ENCODE assay signal across 8 cellular contexts in genomic region chr13:78659450-78660110, GRCh38. TPM values are rescaled to one million over a fixed set of nuclear protein-coding genes. Genes with fewer than 3 reads are reported as not detected.
A peak's percentile ranks its signal among the peaks of the same experiment; 100 is the strongest.
DNase-seq lines count a peak whose midpoint lies in the region; ATAC-seq and TF ChIP-seq lines count a peak whose summit lies in the region.

No MANE protein-coding gene starts in this region.

- TF ChIP-seq POLR2A in heart left ventricle (IDR thresholded peaks at IDR 0.05) = no peak

- peaks cover 0 to 30% (median 24%) of the 10 kb centered on the region in 12 donors for H3K4me1 ChIP-seq in heart left ventricle

- H3K9me3 ChIP-seq in heart left ventricle = no peaks in the 10 kb centered on the region

- 12 to 27% (median 18%) methylated on average over 17 of the region's 17 CpGs for WGBS in heart left ventricle, 4 donors

- H3K4me3 ChIP-seq in heart left ventricle = peak overlapping the region; percentile 9 to 95 (median 84)

- TF ChIP-seq CTCF in GM20000 (IDR thresholded peaks at IDR 0.05; ENCODE audit: extremely low read depth, missing control alignments) = no peak
- no peak for TF ChIP-seq CTCF in VCaP (conservative IDR thresholded peaks at IDR 0.05)
- no peak for TF ChIP-seq CTCF in heart left ventricle (IDR thresholded peaks at IDR 0.05)

- no peaks in the 10 kb centered on the region for H3K36me3 ChIP-seq in heart left ventricle

- ATAC-seq in heart left ventricle = peak in 1 of 4 donors; percentile 11
- peak; percentile 13 for ATAC-seq in sciatic nerve
- ATAC-seq in left colon = no peak
- ATAC-seq in GM21381 (IDR thresholded peaks at IDR 0.05; ENCODE audit: unreplicated experiment) = no peak

- peaks cover 0 to 5% (median 0%) of the 10 kb centered on the region in 9 donors for H3K27me3 ChIP-seq in heart left ventricle

- DNase-seq in GM20000 (ENCODE audit: low spot score) (peak; percentile 10), heart left ventricle (no peak), sciatic nerve (ENCODE audit: low spot score) (no peak), NCI-H510A (lab: John Stamatoyannopoulos, UW) (no peak), left colon (no peak), NCI-H2107 (lab: John Stamatoyannopoulos, UW) (no peak)

- intact Hi-C loops in heart left ventricle (cut with DNase I) (loop anchor here in 6 of 10 donors (5.0 to 10.0 kb wide), 2 partner anchors 52 to 55 kb away; partner anchors contain the start of gene POU4F1 (in 2 of the 6)), sciatic nerve (cut with DNase I) (no loop called here), left colon (cut with DNase I, micrococcal nuclease) (no loop called here)

- H3K27ac ChIP-seq in VCaP = peak overlapping the region; percentile 72
- H3K27ac ChIP-seq in heart left ventricle = peak overlapping the region in 8 of 12 donors; percentile 2 to 86 (median 74)

RNA-seq across cellular contexts. Expression of gene OBI1, which starts 0.6 kb away (rescaled TPM):
- total RNA-seq in heart left ventricle (10 to 100 TPM in 4 of 9 donors, 1 to 10 TPM in 5; 7.7 to 12.3 (median 10.0) TPM), sciatic nerve (11.6 TPM), left colon (1 to 10 TPM; 4.9 to 5.7 TPM)
- 1 to 10 TPM; 2.4 to 7.7 TPM for polyA plus RNA-seq in heart left ventricle

RNA-seq across cellular contexts. Expression of gene POU4F1, which starts 56.2 kb away (rescaled TPM):
- total RNA-seq in heart left ventricle (under 1 TPM in 1 of 9 donors, not detected in 8; 0.04 TPM), sciatic nerve (not detected), left colon (under 1 TPM in 1 of 2 donors, not detected in 1; 0.06 TPM)
- not detected for polyA plus RNA-seq in heart left ventricle

Comparison
In these comparisons a context has a peak if more than half of its experiments do, and no peak if none do; other contexts are left out.
1. intact Hi-C loops: an anchor here in heart left ventricle (5.0 to 10.0 kb wide); none called in sciatic nerve and left colon.